In the genomic region with DNA sequence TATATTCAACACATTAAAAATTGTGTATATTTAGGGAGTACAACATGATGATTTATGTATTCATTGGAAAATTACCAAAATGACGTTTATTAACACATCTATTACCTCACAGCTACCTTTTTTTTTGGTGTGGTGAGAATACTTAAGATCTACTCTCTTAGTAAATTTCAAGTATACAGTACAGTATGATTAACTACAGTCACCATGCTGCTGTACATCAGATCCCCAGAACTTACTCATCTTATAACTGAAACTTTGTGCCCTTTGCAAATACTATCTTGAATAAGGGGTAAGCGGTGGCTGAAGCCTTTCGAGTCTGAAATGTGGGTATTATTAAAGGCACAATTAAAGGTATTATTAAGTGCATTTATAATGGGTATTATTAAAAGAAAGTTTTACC, we compare ENCODE assay signal across 9 cellular contexts.
DNase-seq lines count a peak whose midpoint lies in the region; ATAC-seq, FAIRE-seq and TF ChIP-seq lines count a peak whose summit lies in the region.
"Had no signal": no experiment of that assay in that cellular context is flagged by ENCODE, and none has a peak within 500 bp of the region (broad histone marks: within the 10 kb centered on the region; RNA-seq: fewer than 3 reads in every experiment).

No MANE protein-coding gene starts in this region.

- DNase-seq in D721Med (ENCODE audit: insufficient read length, low spot score): no peak
- DNase-seq in NCI-H69 (lab: John Stamatoyannopoulos, UW): peak; percentile 22
- no peak for DNase-seq in effector memory CD8-positive, alpha-beta T cell
- no peak for DNase-seq in NCI-H1092 treated with DMSO at 0.1 percent for 48 hours (lab: John Stamatoyannopoulos, UW)

- H3K4me1 Mint-ChIP-seq in effector memory CD8-positive, alpha-beta T cell (ENCODE audit: low read depth in 2 of 2): peaks cover 3 to 8% of the 10 kb centered on the region in 2 donors

- no peaks in the 10 kb centered on the region for H3K9me3 ChIP-seq in parathyroid adenoma (ENCODE audit: control insufficient read depth, low read length)

- H3K36me3 ChIP-seq in parathyroid adenoma (ENCODE audit: control insufficient read depth, insufficient read depth, low read length): no peaks in the 10 kb centered on the region

- peak overlapping the region; percentile 52 for H3K4me3 ChIP-seq in parathyroid adenoma (ENCODE audit: low read depth, low read length)

- peak overlapping the region; percentile 50 for H2AFZ ChIP-seq in parathyroid adenoma

- no peaks in the 10 kb centered on the region for H3K27me3 ChIP-seq in parathyroid adenoma (ENCODE audit: control insufficient read depth, insufficient read depth, low read length)

- H3K4me3 Mint-ChIP-seq in effector memory CD8-positive, alpha-beta T cell: peak overlapping the region; percentile 72 to 73

- H3K79me2 ChIP-seq in parathyroid adenoma: no peaks in the 10 kb centered on the region

- peak; percentile 25 for FAIRE-seq in D721Med (lab: Jason Lieb, UNC)

- ATAC-seq in effector memory CD8-positive, alpha-beta T cell (replicated peaks): no peak
- no peak for ATAC-seq in GM21515 (IDR thresholded peaks at IDR 0.05; ENCODE audit: unreplicated experiment)
- ATAC-seq in GM21423 (IDR thresholded peaks at IDR 0.05; ENCODE audit: unreplicated experiment): no peak
- ATAC-seq in HG03521 (IDR thresholded peaks at IDR 0.05; ENCODE audit: unreplicated experiment): no peak

- no peak overlapping the region for H3K9ac ChIP-seq in parathyroid adenoma

- peak overlapping the region; percentile 58 for H3K4me2 ChIP-seq in parathyroid adenoma (ENCODE audit: low read length)

- TF ChIP-seq CTCF in D721Med (IDR thresholded peaks at IDR 0.05; ENCODE audit: insufficient read depth, missing control alignments) (no peak), parathyroid adenoma (IDR thresholded peaks at IDR 0.05) (no peak)

- H3K27ac Mint-ChIP-seq in effector memory CD8-positive, alpha-beta T cell: no peak overlapping the region

- H3K9me3 Mint-ChIP-seq in effector memory CD8-positive, alpha-beta T cell: no peaks in the 10 kb centered on the region

- H3K27ac ChIP-seq in parathyroid adenoma: peak overlapping the region; percentile 92
- H3K27ac ChIP-seq: HL-60 had no signal

- H3K27me3 Mint-ChIP-seq in effector memory CD8-positive, alpha-beta T cell: peaks cover 12 to 14% of the 10 kb centered on the region in 2 donors

- no peaks in the 10 kb centered on the region for H3K36me3 Mint-ChIP-seq in effector memory CD8-positive, alpha-beta T cell (ENCODE audit: insufficient read depth)

- peaks cover 4% of the 10 kb centered on the region for H3K4me1 ChIP-seq in parathyroid adenoma
